In the genomic region with DNA sequence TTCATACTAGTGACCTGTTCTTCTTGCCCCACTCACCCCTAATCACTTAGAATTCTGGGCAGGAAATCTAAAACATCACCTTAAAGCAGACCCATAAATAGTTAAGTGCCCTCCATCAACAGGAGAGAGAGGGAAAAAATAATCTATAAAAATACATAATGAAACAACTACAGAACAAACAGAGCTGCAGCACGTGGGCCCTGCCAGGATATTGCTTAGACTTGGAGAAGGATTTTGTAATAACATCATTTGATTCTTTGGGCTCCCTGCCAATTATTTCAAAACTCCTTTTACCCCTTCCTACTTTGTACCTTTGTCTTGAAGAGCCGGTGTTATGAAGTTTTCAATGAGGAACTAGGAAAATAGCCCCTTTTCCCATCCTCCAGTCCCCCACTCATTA, we compare ENCODE assay signal across 26 cellular contexts.
"Had no signal": no experiment of that assay in that cellular context is flagged by ENCODE, and none has a peak within 500 bp of the region (broad histone marks: within the 10 kb centered on the region; RNA-seq: fewer than 3 reads in every experiment).

No MANE protein-coding gene starts in this region.

- H3K4me1 ChIP-seq: heart right ventricle, sigmoid colon had no signal

- FAIRE-seq: endometrium, keratinocyte had no signal

- H3K4me3 ChIP-seq: heart right ventricle, lung, sigmoid colon, smooth muscle cell, thoracic aorta had no signal

- H3K27me3 ChIP-seq: sigmoid colon had no signal

- DNase-seq: activated CD4-positive, alpha-beta T cell treated with anti-CD3 and anti-CD28 coated beads, Interleukin-2, amount 10 ng/mL, durations not matched to agents 7 days and 5 days; activated CD4-positive, CD25-positive, alpha-beta regulatory T cell treated with anti-CD3 and anti-CD28 coated beads, Interleukin-2, amount 50 U/mL, for 72 hours; activated CD8-positive, alpha-beta memory T cell treated with anti-CD3 and anti-CD28 coated beads, Interleukin-2, amount 10 ng/mL, durations not matched to agents 7 days and 5 days; activated CD8-positive, alpha-beta T cell treated with anti-CD3 and anti-CD28 coated beads for 36 hours; activated gamma-delta T cell; activated naive CD4-positive, alpha-beta T cell treated with anti-CD3 and anti-CD28 coated beads, Interleukin-2, amount 50 U/mL, for 16 hours; activated naive CD8-positive, alpha-beta T cell treated with anti-CD3 and anti-CD28 coated beads, Interleukin-2, amount 50 U/mL, for 24 hours; activated T-cell treated with anti-CD3 and anti-CD28 coated beads for 4 hours; caudate nucleus; effector CD4-positive, alpha-beta T cell; erythroblast; foreskin fibroblast; heart right ventricle; left colon; naive B cell; posterior cingulate gyrus; sigmoid colon; stimulated activated CD4-positive, alpha-beta T cell treated with anti-CD3 and anti-CD28 coated beads, Interleukin-2, amount 100 ng/mL, for 48 hours; stimulated activated CD8-positive, alpha-beta memory T cell treated with anti-CD3 and anti-CD28 coated beads, Interleukin-4, amount 100 ng/mL, for 48 hours; stimulated activated naive CD4-positive, alpha-beta T cell had no signal

- H3K27ac ChIP-seq: heart right ventricle, sigmoid colon, thoracic aorta, VCaP had no signal

- H3K9me3 ChIP-seq: sigmoid colon, thoracic aorta had no signal

- H3K36me3 ChIP-seq: heart right ventricle, sigmoid colon, thoracic aorta had no signal
